In the genomic region with DNA sequence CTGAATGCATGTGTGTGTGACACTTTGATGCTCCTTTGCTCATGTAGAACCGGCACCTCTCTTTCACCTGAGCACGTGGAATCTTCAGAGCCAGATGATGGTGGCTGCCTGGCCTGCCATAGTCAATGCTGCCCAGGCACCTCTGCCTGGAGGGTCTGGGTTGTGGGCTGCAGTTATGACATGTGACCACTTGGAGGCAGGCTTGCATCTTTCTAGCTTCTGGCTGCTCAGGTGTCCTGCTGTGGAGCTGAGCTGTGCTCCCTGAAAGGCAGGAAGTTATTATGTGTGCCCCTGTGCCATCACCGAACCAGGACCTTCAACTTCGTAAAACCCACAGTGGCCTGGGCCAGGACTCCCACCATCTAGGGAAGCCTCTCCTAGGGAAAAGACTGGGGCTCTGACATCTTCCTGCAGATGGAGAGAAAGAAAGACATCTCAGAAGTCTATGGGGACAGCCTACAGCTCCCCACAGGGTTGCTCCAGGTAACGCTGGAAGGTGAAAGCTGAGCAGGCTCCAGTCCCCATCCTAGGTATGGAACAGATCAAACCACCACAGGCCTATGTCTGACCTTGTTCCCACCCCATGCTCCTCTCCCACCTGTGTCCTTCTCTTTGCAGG, we compare ENCODE assay signal across 9 cellular contexts. TPM values are rescaled to one million over a fixed set of nuclear protein-coding genes. Genes with fewer than 3 reads are reported as not detected.
DNase-seq lines count a peak whose midpoint lies in the region; ATAC-seq lines count a peak whose summit lies in the region.
"Had no signal": no experiment of that assay in that cellular context is flagged by ENCODE, and none has a peak within 500 bp of the region (broad histone marks: within the 10 kb centered on the region; RNA-seq: fewer than 3 reads in every experiment).

No MANE protein-coding gene starts in this region.

- H3K27ac ChIP-seq in SJSA1 (no peak overlapping the region), aorta (ENCODE audit: low read depth in 1 of 2, low read length in 2 of 2) (no peak overlapping the region)

- ATAC-seq in aorta (ENCODE audit: low FRiP score): peak; percentile 61

- WGBS in aorta, 2 donors: 31 to 35% methylated on average over 5 of the region's 5 CpGs

- H3K4me3 ChIP-seq in H7 (ENCODE audit: insufficient read depth, low read depth, low read length) (no peak overlapping the region), SJSA1 (no peak overlapping the region), aorta (ENCODE audit: low read length in 2 of 2) (no peak overlapping the region)
- H3K4me3 ChIP-seq: skin epidermis had no signal

- H3K9me3 ChIP-seq in SJSA1 (replicated peaks) (no peaks in the 10 kb centered on the region), aorta (ENCODE audit: control insufficient read depth, low read length) (no peaks in the 10 kb centered on the region)

- H3K4me1 ChIP-seq in SJSA1 (replicated peaks) (peaks cover 19% of the 10 kb centered on the region), aorta (ENCODE audit: control insufficient read depth in 1 of 2, insufficient read depth in 2 of 2, low read length in 2 of 2) (no peaks in the 10 kb centered on the region)

- DNase-seq in GM04504 (ENCODE audit: low read depth): peak; percentile 32
- peak; percentile 91 for DNase-seq in H7
- DNase-seq in M059J (ENCODE audit: low read depth): peak; percentile 76
- peak; percentile 68 to 74 for DNase-seq in SJSA1 (ENCODE audit: low read depth in 1 of 2, low spot score in 2 of 2)
- peak in 3 of 4 experiments; percentile 40 to 60 (median 57) for DNase-seq in activated naive CD4-positive, alpha-beta T cell (lab: John Stamatoyannopoulos, UW)
- DNase-seq in glomerular visceral epithelial cell (ENCODE audit: extremely low spot score): peak; percentile 84
- DNase-seq in posterior vena cava (ENCODE audit: low spot score): peak; percentile 80
- peak; percentile 77 to 80 for DNase-seq in aorta

- intact Hi-C loops in posterior vena cava (cut with DNase I) (loop anchor here in 1 of 2 donors (5.0 kb wide), 2 partner anchors 43 to 168 kb away; no protein-coding TSS in a partner anchor), aorta (cut with DNase I) (loop anchor here in 1 of 2 donors (2.0 to 5.0 kb wide), 2 partner anchors 38 to 167 kb away; no protein-coding TSS in a partner anchor)

- no peaks in the 10 kb centered on the region for H3K36me3 ChIP-seq in H7 (replicated peaks; ENCODE audit: control insufficient read depth, insufficient read depth, low read length)
- H3K36me3 ChIP-seq in SJSA1: no peaks in the 10 kb centered on the region
- H3K36me3 ChIP-seq in aorta (ENCODE audit: control insufficient read depth in 1 of 2, insufficient read depth in 2 of 2, low read length in 1 of 2): no peaks in the 10 kb centered on the region

- H3K27me3 ChIP-seq in H7 (ENCODE audit: control insufficient read depth, insufficient read depth, low read length) (no peaks in the 10 kb centered on the region), SJSA1 (replicated peaks) (no peaks in the 10 kb centered on the region), aorta (ENCODE audit: control insufficient read depth in 1 of 2, insufficient read depth in 2 of 2, low read length in 1 of 2) (no peaks in the 10 kb centered on the region)

RNA-seq across cellular contexts. Expression of a gene that starts 30.2 kb away (rescaled TPM):
- total RNA-seq in H7 (2014; rRNA removed; shearing (Covaris generic)): 1.5 and 1.9 TPM in 2 replicates
- total RNA-seq in M059J (2014; rRNA removed; shearing (Covaris generic)): 6.4 and 14.7 TPM in 2 replicates
- 1.7 and 3.2 TPM in 2 replicates for total RNA-seq in SJSA1 (2014; rRNA removed; shearing (Covaris generic))
- total RNA-seq in posterior vena cava: 10 to 100 TPM in 1 of 2 donors, 1 to 10 TPM in 1; 5.8 to 10.5 TPM
- total RNA-seq in aorta: 10 to 100 TPM in 1 of 2 donors, 1 to 10 TPM in 1; 9.5 to 17.8 TPM
- 1 to 10 TPM in 1 of 2 donors, under 1 TPM in 1; 0.79 to 3.5 TPM for polyA plus RNA-seq in aorta

Comparison
In these comparisons a context has a peak if more than half of its experiments do, and no peak if none do; other contexts are left out.
1. DNase-seq: peak in every context shown above with its lines; median percentile 91 in H7; 84 in glomerular visceral epithelial cell; 80 in posterior vena cava; 78 in aorta; 76 in M059J; 71 in SJSA1; 57 in activated naive CD4-positive, alpha-beta T cell; 32 in GM04504.